ENCODE assay signal across 18 cellular contexts in the genomic region with DNA sequence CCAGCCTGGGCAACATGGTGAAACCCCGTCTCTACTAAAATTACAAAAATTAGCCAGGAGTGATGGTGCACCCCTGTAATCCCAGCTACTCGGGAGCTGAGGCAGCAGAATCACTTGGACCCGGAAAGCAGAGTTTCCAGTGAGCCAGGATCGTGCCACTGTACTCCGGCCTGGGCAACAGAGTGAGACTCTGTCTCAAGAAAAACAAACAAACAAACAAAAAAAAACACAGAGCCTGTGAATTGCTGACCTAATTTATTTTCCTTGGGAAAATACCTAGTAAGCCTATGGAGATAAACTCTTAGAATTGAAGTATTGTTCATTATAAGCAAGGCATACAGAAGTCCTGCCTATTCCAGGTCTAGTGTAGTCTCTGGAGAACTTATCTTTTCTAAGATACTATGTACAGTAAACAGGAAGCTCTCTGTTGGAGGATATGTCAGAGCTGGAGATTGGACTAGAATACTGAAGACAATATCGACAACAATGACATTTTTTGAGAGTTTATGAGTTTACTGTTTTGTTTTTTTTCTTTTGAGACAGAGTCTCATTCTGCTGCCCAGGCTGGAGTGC. TPM values are rescaled to one million over a fixed set of nuclear protein-coding genes. Genes with fewer than 3 reads are reported as not detected.
DNase-seq lines count a peak whose midpoint lies in the region; ATAC-seq and TF ChIP-seq lines count a peak whose summit lies in the region.
"Had no signal": no experiment of that assay in that cellular context is flagged by ENCODE, and none has a peak within 500 bp of the region (broad histone marks: within the 10 kb centered on the region; RNA-seq: fewer than 3 reads in every experiment).

No MANE protein-coding gene starts in this region.

- H3K4me1 ChIP-seq in mesodermal cell (ENCODE audit: control insufficient read depth, insufficient read depth, low read length, poor library complexity, severe bottlenecking): no peaks in the 10 kb centered on the region
- H3K4me1 ChIP-seq in thyroid gland: peaks cover 19 to 35% of the 10 kb centered on the region in 2 donors

- peaks cover 33% of the 10 kb centered on the region for H3K36me3 ChIP-seq in mesodermal cell (ENCODE audit: control insufficient read depth, insufficient read depth, low read length)
- H3K36me3 ChIP-seq in thyroid gland: peaks cover 0 to 3% of the 10 kb centered on the region in 2 donors
- H3K36me3 ChIP-seq: ovary had no signal

- H3K27ac ChIP-seq in mesodermal cell (ENCODE audit: low read depth, low read length, severe bottlenecking) (peak overlapping the region; percentile 43), thyroid gland (peak overlapping the region; percentile 14 to 50 (median 18))
- H3K27ac ChIP-seq: coronary artery had no signal

- H3K27me3 ChIP-seq in thyroid gland: no peaks in the 10 kb centered on the region
- H3K27me3 ChIP-seq: heart left ventricle, ovary had no signal

- no peak for TF ChIP-seq CTCF in thyroid gland (IDR thresholded peaks at IDR 0.05)

- H3K4me3 ChIP-seq in mesodermal cell (ENCODE audit: extremely low read depth, insufficient read depth, low read length, poor library complexity, severe bottlenecking): no peak overlapping the region
- no peak overlapping the region for H3K4me3 ChIP-seq in thyroid gland (replicated peaks in 1 of 3)
- H3K4me3 ChIP-seq: coronary artery, heart left ventricle, ovary had no signal

- DNase-seq in Right ventricle myocardium superior (no peak), cardiac septum (ENCODE audit: low spot score) (no peak), dermis blood vessel endothelial cell (peak; percentile 9), thyroid gland (no peak), D341Med (ENCODE audit: low spot score) (no peak), RKO (ENCODE audit: low spot score) (no peak)
- DNase-seq: activated CD8-positive, alpha-beta T cell treated with anti-CD3 and anti-CD28 coated beads for 36 hours; CD4-positive, CD25-positive, alpha-beta regulatory T cell; DND-41; heart left ventricle; NCI-H526; ovary; SK-N-SH; small intestine had no signal

- peak; percentile 53 for ATAC-seq in Right ventricle myocardium superior (ENCODE audit: poor library complexity)
- ATAC-seq in GM21360 (IDR thresholded peaks at IDR 0.05; ENCODE audit: unreplicated experiment): no peak
- ATAC-seq: activated CD8-positive, alpha-beta T cell treated with anti-CD3 and anti-CD28 coated beads for 36 hours; stimulated activated memory B cell treated with anti-CD40 and anti-IgM and Interleukin-4, amounts not matched to agents 10 μg/mL and 1 μg/mL and 100 μg/mL, for 72 hours had no signal

- no peaks in the 10 kb centered on the region for H3K9me3 ChIP-seq in mesodermal cell (ENCODE audit: control insufficient read depth, low read length)
- no peaks in the 10 kb centered on the region for H3K9me3 ChIP-seq in thyroid gland
- H3K9me3 ChIP-seq: heart left ventricle, ovary, SK-N-SH had no signal

- 95 to 96% methylated on average over 4 to 5 of the region's 6 CpGs for WGBS in mesodermal cell (ENCODE audit: insufficient coverage in 2 of 2), 2 experiments
- 77% methylated on average over 6 of the region's 6 CpGs for WGBS in thyroid gland, 2 donors

- no peak for TF ChIP-seq POLR2A in thyroid gland (IDR thresholded peaks at IDR 0.05)

- intact Hi-C loops in Right ventricle myocardium superior (cut with DNase I): no loop called here
- intact Hi-C loops in cardiac septum (cut with DNase I): no loop called here
- intact Hi-C loops in thyroid gland (cut with DNase I): no loop called here

RNA-seq across cellular contexts. Expression of gene GTF2I, which starts 14.9 kb away (rescaled TPM):
- total RNA-seq in Right ventricle myocardium superior (117 TPM), cardiac septum (134 TPM), dermis blood vessel endothelial cell (142 and 195 TPM in 2 replicates), thyroid gland (100 to 1,000 TPM; 240 to 385 (median 353) TPM)
- 165 TPM for polyA plus RNA-seq in mesodermal cell (2013, experiment 1 of 2)
- polyA plus RNA-seq in mesodermal cell (2013, experiment 2 of 2): 167 TPM
